ENCODE assay signal across 23 cellular contexts in the genomic region with DNA sequence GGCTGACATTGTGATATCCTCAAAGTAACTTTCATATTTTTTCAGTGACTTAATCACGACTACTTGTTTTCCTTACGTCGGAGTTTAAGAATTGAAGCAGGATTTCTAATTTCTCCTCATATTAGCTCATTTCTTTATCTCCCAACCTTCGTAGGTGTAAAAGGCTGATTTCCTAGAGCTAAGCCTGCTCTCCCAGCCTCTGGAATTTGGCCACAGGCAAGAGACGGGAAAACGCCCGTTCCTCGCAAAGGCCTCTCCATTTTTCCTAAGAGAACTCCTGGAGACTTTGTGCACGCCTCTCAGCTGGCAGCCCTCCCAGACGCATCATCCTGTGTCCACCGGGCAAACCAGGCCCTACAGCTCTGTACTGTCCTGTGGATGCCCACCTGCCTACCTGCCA.
DNase-seq lines count a peak whose midpoint lies in the region; ATAC-seq and TF ChIP-seq lines count a peak whose summit lies in the region.
"Had no signal": no experiment of that assay in that cellular context is flagged by ENCODE, and none has a peak within 500 bp of the region (broad histone marks: within the 10 kb centered on the region; RNA-seq: fewer than 3 reads in every experiment).

No MANE protein-coding gene starts in this region.

- H3K36me3 Mint-ChIP-seq in GM23338 (ENCODE audit: low read depth) = no peaks in the 10 kb centered on the region
- no peaks in the 10 kb centered on the region for H3K36me3 Mint-ChIP-seq in neural progenitor cell
- H3K36me3 Mint-ChIP-seq: CD14-positive monocyte had no signal

- H3F3A ChIP-seq in GM23338 (replicated peaks; ENCODE audit: low read depth) (no peaks in the 10 kb centered on the region), neural progenitor cell (ENCODE audit: low read depth) (peaks cover 13% of the 10 kb centered on the region)

- no peaks in the 10 kb centered on the region for H3K9me3 Mint-ChIP-seq in GM23338
- no peaks in the 10 kb centered on the region for H3K9me3 Mint-ChIP-seq in neural progenitor cell
- H3K9me3 Mint-ChIP-seq: CD4-positive, alpha-beta T cell; CD8-positive, alpha-beta memory T cell; H9 had no signal

- H3K4me3 ChIP-seq in GM23338 (no peak overlapping the region), fibroblast of the aortic adventitia (ENCODE audit: low read depth, low read length) (no peak overlapping the region), neural progenitor cell (no peak overlapping the region)
- H3K4me3 ChIP-seq: A549; BLaER1 treated with 17β-estradiol and CSF1 and Interleukin-3, amounts not matched to agents 10 nM and 100 nM had no signal

- H3K27me3 ChIP-seq in GM23338 (ENCODE audit: insufficient read depth) (no peaks in the 10 kb centered on the region), neural progenitor cell (no peaks in the 10 kb centered on the region)
- H3K27me3 ChIP-seq: BLaER1 treated with 17β-estradiol and CSF1 and Interleukin-3, amounts not matched to agents 10 nM and 100 nM had no signal

- H3K36me3 ChIP-seq in GM23338 (ENCODE audit: insufficient read depth) = no peaks in the 10 kb centered on the region
- H3K36me3 ChIP-seq in neural progenitor cell = no peaks in the 10 kb centered on the region
- H3K36me3 ChIP-seq: BE2C; BLaER1 treated with 17β-estradiol and CSF1 and Interleukin-3, amounts not matched to agents 10 nM and 100 nM had no signal

- TF ChIP-seq CTCF in GM23338 (conservative IDR thresholded peaks at IDR 0.05; ENCODE audit: low read depth in 2 of 2) (no peak), fibroblast of the aortic adventitia (IDR thresholded peaks at IDR 0.05; ENCODE audit: insufficient read depth, low read length) (no peak), neural progenitor cell (IDR thresholded peaks at IDR 0.05) (no peak)

- H3K4me2 ChIP-seq in GM23338 (no peak overlapping the region), neural progenitor cell (no peak overlapping the region)
- H3K4me2 ChIP-seq: A549; BLaER1 treated with 17β-estradiol and CSF1 and Interleukin-3, amounts not matched to agents 10 nM and 100 nM had no signal

- H3K79me2 ChIP-seq in GM23338 (replicated peaks; ENCODE audit: insufficient read depth) = no peaks in the 10 kb centered on the region
- H3K79me2 ChIP-seq in neural progenitor cell (ENCODE audit: low read depth) = no peaks in the 10 kb centered on the region

- H3K4me1 ChIP-seq in GM23338 (ENCODE audit: insufficient read depth) (peaks cover 39% of the 10 kb centered on the region), neural progenitor cell (peaks cover 16% of the 10 kb centered on the region)
- H3K4me1 ChIP-seq: BE2C had no signal

- ATAC-seq in GM23338 = no peak
- no peak for ATAC-seq in GM21381 (IDR thresholded peaks at IDR 0.05; ENCODE audit: unreplicated experiment)
- ATAC-seq in HG03097 (IDR thresholded peaks at IDR 0.05; ENCODE audit: low FRiP score, unreplicated experiment) = no peak
- ATAC-seq: A549, HCT116 had no signal

- H4K20me1 ChIP-seq in GM23338 (replicated peaks; ENCODE audit: insufficient read depth) (no peaks in the 10 kb centered on the region), neural progenitor cell (ENCODE audit: low read depth) (no peaks in the 10 kb centered on the region)
- H4K20me1 ChIP-seq: BLaER1 treated with 17β-estradiol and CSF1 and Interleukin-3, amounts not matched to agents 10 nM and 100 nM had no signal

- H3K9me2 ChIP-seq in GM23338 (ENCODE audit: insufficient read depth) = peaks cover 8% of the 10 kb centered on the region; the same call in 1 of the 2 replicates

- H3K27me3 Mint-ChIP-seq in GM23338 (ENCODE audit: insufficient read depth, low read depth, poor library complexity) = peaks cover 6% of the 10 kb centered on the region
- H3K27me3 Mint-ChIP-seq in neural progenitor cell (ENCODE audit: insufficient read depth, low read depth) = peaks cover 8% of the 10 kb centered on the region

- no peaks in the 10 kb centered on the region for H3K9me3 ChIP-seq in neural progenitor cell (ENCODE audit: low read depth)
- H3K9me3 ChIP-seq: A549; BE2C; BLaER1 treated with 17β-estradiol and CSF1 and Interleukin-3, amounts not matched to agents 10 nM and 100 nM had no signal

- H2AFZ ChIP-seq in GM23338 = peak overlapping the region; percentile 70; the same call in 1 of the 2 replicates
- H2AFZ ChIP-seq in neural progenitor cell (replicated peaks) = peak overlapping the region; percentile 50

- H3K27ac ChIP-seq in GM23338 (ENCODE audit: low read depth) = 0 out of 2 replicates have a peak overlapping the region, but pooled peaks have one; percentile 12
- H3K27ac ChIP-seq in neural progenitor cell = no peak overlapping the region
- H3K27ac ChIP-seq: A549; BLaER1 treated with 17β-estradiol and CSF1 and Interleukin-3, amounts not matched to agents 10 nM and 100 nM had no signal

- H3K4me1 Mint-ChIP-seq in GM23338 (peaks cover 33% of the 10 kb centered on the region), neural progenitor cell (no peaks in the 10 kb centered on the region)

- H3K4me3 Mint-ChIP-seq in GM23338 = no peak overlapping the region
- no peak overlapping the region for H3K4me3 Mint-ChIP-seq in neural progenitor cell
- H3K4me3 Mint-ChIP-seq: CD14-positive monocyte; CD4-positive, alpha-beta T cell; CD8-positive, alpha-beta memory T cell; H9 had no signal

- DNase-seq in GM23338 (ENCODE audit: low spot score) (no peak), fibroblast of the aortic adventitia (ENCODE audit: low read depth) (peak; percentile 4), neural progenitor cell (ENCODE audit: low spot score) (no peak), superior temporal gyrus (ENCODE audit: extremely low spot score) (peak; percentile 5), iPS-NIHi7 (ENCODE audit: extremely low spot score) (no peak)
- DNase-seq: 8988T; ACHN; AML-193; BE2C; CD4-positive, alpha-beta T cell; CD8-positive, alpha-beta memory T cell; DMS 273 treated with DMSO at 0.1 percent for 48 hours; DMS79; EL; GF-D8; GOT3; H9 had no signal

- no peak overlapping the region for H3K9ac ChIP-seq in neural progenitor cell
- H3K9ac ChIP-seq: BLaER1 treated with 17β-estradiol and CSF1 and Interleukin-3, amounts not matched to agents 10 nM and 100 nM had no signal

- no peak overlapping the region for H3K27ac Mint-ChIP-seq in GM23338
- no peak overlapping the region for H3K27ac Mint-ChIP-seq in neural progenitor cell
- H3K27ac Mint-ChIP-seq: CD14-positive monocyte; CD4-positive, alpha-beta T cell; CD8-positive, alpha-beta memory T cell had no signal

TF ChIP-seq in GM23338, 12 proteins besides CTCF, POLR2A, EP300 and RAD21 (continues in another document):
- TF ChIP-seq, protein P1, sequence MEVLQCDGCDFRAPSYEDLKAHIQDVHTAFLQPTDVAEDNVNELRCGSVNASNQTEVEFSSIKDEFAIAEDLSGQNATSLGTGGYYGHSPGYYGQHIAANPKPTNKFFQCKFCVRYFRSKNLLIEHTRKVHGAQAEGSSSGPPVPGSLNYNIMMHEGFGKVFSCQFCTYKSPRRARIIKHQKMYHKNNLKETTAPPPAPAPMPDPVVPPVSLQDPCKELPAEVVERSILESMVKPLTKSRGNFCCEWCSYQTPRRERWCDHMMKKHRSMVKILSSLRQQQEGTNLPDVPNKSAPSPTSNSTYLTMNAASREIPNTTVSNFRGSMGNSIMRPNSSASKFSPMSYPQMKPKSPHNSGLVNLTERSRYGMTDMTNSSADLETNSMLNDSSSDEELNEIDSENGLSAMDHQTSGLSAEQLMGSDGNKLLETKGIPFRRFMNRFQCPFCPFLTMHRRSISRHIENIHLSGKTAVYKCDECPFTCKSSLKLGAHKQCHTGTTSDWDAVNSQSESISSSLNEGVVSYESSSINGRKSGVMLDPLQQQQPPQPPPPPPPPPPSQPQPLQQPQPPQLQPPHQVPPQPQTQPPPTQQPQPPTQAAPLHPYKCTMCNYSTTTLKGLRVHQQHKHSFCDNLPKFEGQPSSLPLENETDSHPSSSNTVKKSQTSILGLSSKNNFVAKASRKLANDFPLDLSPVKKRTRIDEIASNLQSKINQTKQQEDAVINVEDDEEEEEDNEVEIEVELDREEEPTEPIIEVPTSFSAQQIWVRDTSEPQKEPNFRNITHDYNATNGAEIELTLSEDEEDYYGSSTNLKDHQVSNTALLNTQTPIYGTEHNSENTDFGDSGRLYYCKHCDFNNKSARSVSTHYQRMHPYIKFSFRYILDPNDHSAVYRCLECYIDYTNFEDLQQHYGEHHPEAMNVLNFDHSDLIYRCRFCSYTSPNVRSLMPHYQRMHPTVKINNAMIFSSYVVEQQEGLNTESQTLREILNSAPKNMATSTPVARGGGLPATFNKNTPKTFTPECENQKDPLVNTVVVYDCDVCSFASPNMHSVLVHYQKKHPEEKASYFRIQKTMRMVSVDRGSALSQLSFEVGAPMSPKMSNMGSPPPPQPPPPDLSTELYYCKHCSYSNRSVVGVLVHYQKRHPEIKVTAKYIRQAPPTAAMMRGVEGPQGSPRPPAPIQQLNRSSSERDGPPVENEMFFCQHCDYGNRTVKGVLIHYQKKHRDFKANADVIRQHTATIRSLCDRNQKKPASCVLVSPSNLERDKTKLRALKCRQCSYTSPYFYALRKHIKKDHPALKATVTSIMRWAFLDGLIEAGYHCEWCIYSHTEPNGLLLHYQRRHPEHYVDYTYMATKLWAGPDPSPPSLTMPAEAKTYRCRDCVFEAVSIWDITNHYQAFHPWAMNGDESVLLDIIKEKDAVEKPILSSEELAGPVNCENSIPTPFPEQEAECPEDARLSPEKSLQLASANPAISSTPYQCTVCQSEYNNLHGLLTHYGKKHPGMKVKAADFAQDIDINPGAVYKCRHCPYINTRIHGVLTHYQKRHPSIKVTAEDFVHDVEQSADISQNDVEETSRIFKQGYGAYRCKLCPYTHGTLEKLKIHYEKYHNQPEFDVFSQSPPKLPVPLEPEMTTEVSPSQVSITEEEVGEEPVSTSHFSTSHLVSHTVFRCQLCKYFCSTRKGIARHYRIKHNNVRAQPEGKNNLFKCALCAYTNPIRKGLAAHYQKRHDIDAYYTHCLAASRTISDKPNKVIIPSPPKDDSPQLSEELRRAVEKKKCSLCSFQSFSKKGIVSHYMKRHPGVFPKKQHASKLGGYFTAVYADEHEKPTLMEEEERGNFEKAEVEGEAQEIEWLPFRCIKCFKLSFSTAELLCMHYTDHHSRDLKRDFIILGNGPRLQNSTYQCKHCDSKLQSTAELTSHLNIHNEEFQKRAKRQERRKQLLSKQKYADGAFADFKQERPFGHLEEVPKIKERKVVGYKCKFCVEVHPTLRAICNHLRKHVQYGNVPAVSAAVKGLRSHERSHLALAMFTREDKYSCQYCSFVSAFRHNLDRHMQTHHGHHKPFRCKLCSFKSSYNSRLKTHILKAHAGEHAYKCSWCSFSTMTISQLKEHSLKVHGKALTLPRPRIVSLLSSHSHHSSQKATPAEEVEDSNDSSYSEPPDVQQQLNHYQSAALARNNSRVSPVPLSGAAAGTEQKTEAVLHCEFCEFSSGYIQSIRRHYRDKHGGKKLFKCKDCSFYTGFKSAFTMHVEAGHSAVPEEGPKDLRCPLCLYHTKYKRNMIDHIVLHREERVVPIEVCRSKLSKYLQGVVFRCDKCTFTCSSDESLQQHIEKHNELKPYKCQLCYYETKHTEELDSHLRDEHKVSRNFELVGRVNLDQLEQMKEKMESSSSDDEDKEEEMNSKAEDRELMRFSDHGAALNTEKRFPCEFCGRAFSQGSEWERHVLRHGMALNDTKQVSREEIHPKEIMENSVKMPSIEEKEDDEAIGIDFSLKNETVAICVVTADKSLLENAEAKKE (CRISPR knock-in tag; IDR thresholded peaks at IDR 0.05) = no peak
- no peak for TF ChIP-seq ZNF331 (CRISPR knock-in tag; IDR thresholded peaks at IDR 0.05; ENCODE audit: low read depth)
- TF ChIP-seq NANOG (IDR thresholded peaks at IDR 0.05; ENCODE audit: borderline replicate concordance) = no peak

Comparison
In these comparisons a context has a peak if more than half of its experiments do, and no peak if none do; other contexts are left out.
1. DNase-seq: peak in fibroblast of the aortic adventitia (single experiment) and superior temporal gyrus (single experiment); none in GM23338 (single experiment), neural progenitor cell (single experiment) and iPS-NIHi7 (single experiment).